In the genomic region with DNA sequence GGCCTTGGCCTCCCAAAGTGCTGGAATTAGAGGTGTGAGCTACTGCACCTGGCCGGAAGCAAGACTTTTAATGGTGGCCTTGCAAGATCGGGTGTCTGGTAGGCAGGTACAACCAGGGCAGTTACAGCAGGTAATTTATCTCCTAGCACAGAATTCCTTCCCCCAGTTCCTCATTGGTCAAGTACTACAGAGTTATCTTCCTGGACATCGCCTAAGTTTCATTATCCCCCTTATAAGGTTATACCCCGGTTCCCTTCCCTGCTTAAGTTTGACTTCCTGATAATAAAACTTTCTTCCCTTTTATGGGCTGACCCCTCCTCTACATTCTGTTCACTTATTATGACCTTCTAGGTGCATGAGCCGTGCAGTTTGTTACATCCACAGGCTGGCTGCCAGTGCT, we compare ENCODE assay signal across 32 cellular contexts. TPM values are rescaled to one million over a fixed set of nuclear protein-coding genes. Genes with fewer than 3 reads are reported as not detected.
A peak's percentile ranks its signal among the peaks of the same experiment; 100 is the strongest.
DNase-seq lines count a peak whose midpoint lies in the region; ATAC-seq, FAIRE-seq and TF ChIP-seq lines count a peak whose summit lies in the region.
"Had no signal": no experiment of that assay in that cellular context is flagged by ENCODE, and none has a peak within 500 bp of the region (broad histone marks: within the 10 kb centered on the region; RNA-seq: fewer than 3 reads in every experiment).

No MANE protein-coding gene starts in this region.

- TF ChIP-seq CTCF in DND-41 (IDR thresholded peaks at IDR 0.05; ENCODE audit: borderline replicate concordance, extremely low read depth, low read length, poor library complexity, severe bottlenecking) (no peak), K562 (IDR thresholded peaks at IDR 0.05 in 2 of 3, conservative IDR thresholded peaks at IDR 0.05 in 1 of 3; ENCODE audit: insufficient read depth in 2 of 3, low read depth in 1 of 3, low read length in 3 of 3) (no peak), neural crest cell (conservative IDR thresholded peaks at IDR 0.05) (no peak), WERI-Rb-1 (IDR thresholded peaks at IDR 0.05; ENCODE audit: low read depth, low read length) (no peak)

- H3K36me3 ChIP-seq in DND-41 (ENCODE audit: insufficient read depth, low read length): no peaks in the 10 kb centered on the region
- no peaks in the 10 kb centered on the region for H3K36me3 ChIP-seq in K562 (ENCODE audit: control insufficient read depth, insufficient read depth, low read length)
- H3K36me3 ChIP-seq in WERI-Rb-1: no peaks in the 10 kb centered on the region
- H3K36me3 ChIP-seq: SJCRH30 had no signal

- POLR2A ChIA-PET in K562 (lab: Yijun Ruan, JAX): no interaction called here

- in situ Hi-C loops in K562 (cut with MboI): no loop called here

- no peaks in the 10 kb centered on the region for H4K20me1 ChIP-seq in DND-41 (ENCODE audit: insufficient read depth, low read length)
- H4K20me1 ChIP-seq in K562 (replicated peaks; ENCODE audit: control insufficient read depth, insufficient read depth, low read length): no peaks in the 10 kb centered on the region

- no peak for FAIRE-seq in K562 (lab: Jason Lieb, UNC)
- FAIRE-seq: G401.6, HepG2 had no signal

- TF ChIP-seq POLR2A in K562 (conservative IDR thresholded peaks at IDR 0.05): no peak

- H3K9me3 ChIP-seq in DND-41 (ENCODE audit: insufficient read depth, low read length, severe bottlenecking) (peaks cover 10% of the 10 kb centered on the region), K562 (replicated peaks; ENCODE audit: control insufficient read depth, insufficient read depth, low read depth, low read length) (peaks cover 5% of the 10 kb centered on the region), WERI-Rb-1 (ENCODE audit: severe bottlenecking) (peaks cover 12% of the 10 kb centered on the region)
- H3K9me3 ChIP-seq: SJCRH30 had no signal

- TF ChIP-seq RAD21 in K562 (CRISPR knock-in tag; conservative IDR thresholded peaks at IDR 0.05 in 1 of 2, IDR thresholded peaks at IDR 0.05 in 1 of 2): no peak

- H3K27ac ChIP-seq in DND-41 (ENCODE audit: low read length) (peak overlapping the region; percentile 96), K562 (ENCODE audit: extremely low read depth, low read depth, low read length) (no peak overlapping the region), WERI-Rb-1 (no peak overlapping the region)
- H3K27ac ChIP-seq: GM23248, PC-9, SJCRH30 had no signal

- DNase-seq in NCI-H510A treated with DMSO at 0.1 percent for 48 hours (lab: John Stamatoyannopoulos, UW) (peak; percentile 4), NCI-H510A (lab: John Stamatoyannopoulos, UW) (no peak), DND-41 (no peak), K562 (ENCODE audit: extremely low read depth in 1 of 4, low spot score in 3 of 4) (no peak), neural crest cell (ENCODE audit: low read depth, low spot score) (no peak), NCI-H1694 treated with DMSO at 0.1 percent for 48 hours (lab: John Stamatoyannopoulos, UW) (no peak), WERI-Rb-1 (no peak)
- DNase-seq: Calu3; GM23248; H9; HFFc6; Kasumi-1; NCI-H1092 treated with DMSO at 0.1 percent for 48 hours; NCI-H2081; NCI-H2171; NCI-H226; NCI-H524 treated with DMSO at 0.1 percent for 48 hours; NCI-H82; NK-92 treated with Interleukin-12 subunit alpha and Interleukin-12 subunit beta, amount 100 ng/mL, for 24 hours; PC-9; SJCRH30 had no signal

- no peak overlapping the region for H3K4me3 ChIP-seq in DND-41 (ENCODE audit: low read depth in 1 of 2, low read length in 2 of 2)
- H3K4me3 ChIP-seq in K562: no peak overlapping the region
- H3K4me3 ChIP-seq in WERI-Rb-1 (ENCODE audit: low read depth, low read length): no peak overlapping the region
- H3K4me3 ChIP-seq: GM23248, PC-9, SJCRH30 had no signal

- no peaks in the 10 kb centered on the region for H3K9me1 ChIP-seq in K562 (ENCODE audit: control insufficient read depth, insufficient read depth, low read length)

- H3K4me2 ChIP-seq in DND-41 (ENCODE audit: insufficient read depth, low read length): no peak overlapping the region
- H3K4me2 ChIP-seq in K562 (ENCODE audit: insufficient read depth, low read length): no peak overlapping the region
- H3K4me2 ChIP-seq: PC-9 had no signal

- CTCF ChIA-PET in K562 (lab: Yijun Ruan, JAX; ENCODE audit: low intra/inter-chr PET ratio): no interaction called here

- H3K9ac ChIP-seq in DND-41 (ENCODE audit: low read depth, low read length) (peak overlapping the region; percentile 61; the same call in 1 of the 2 replicates), K562 (ENCODE audit: insufficient read depth in 1 of 2, low read depth in 2 of 2, low read length in 2 of 2) (no peak overlapping the region)
- H3K9ac ChIP-seq: GM23248 had no signal

- H3K36me3 Mint-ChIP-seq in neural crest cell (ENCODE audit: low read depth): peaks cover 3% of the 10 kb centered on the region

- H2AFZ ChIP-seq in DND-41 (ENCODE audit: low read depth, low read length): no peak overlapping the region
- 0 out of 2 replicates have a peak overlapping the region, but pooled peaks have one; percentile 91 for H2AFZ ChIP-seq in K562 (ENCODE audit: low read depth, low read length)
- H2AFZ ChIP-seq: GM23248, PC-9 had no signal

- H3K4me1 Mint-ChIP-seq in neural crest cell: peaks cover 6% of the 10 kb centered on the region

- BruUV-seq in K562 (replicated peaks; lab: Mats Ljungman, UMichigan): no TSS peak

- intact Hi-C loops in K562 (cut with micrococcal nuclease): no loop called here

- WGBS in K562 (ENCODE audit: insufficient coverage, low coverage, missing lambda C conversion rate): 67% methylated on average over 5 of the region's 5 CpGs

- no peak for ATAC-seq in DND-41 (ENCODE audit: insufficient read depth, low read depth)
- ATAC-seq in K562: no peak
- ATAC-seq in GM21360 (IDR thresholded peaks at IDR 0.05; ENCODE audit: unreplicated experiment): no peak
- ATAC-seq: HepG2, Right ventricle myocardium inferior, SK-N-SH treated with all-trans-retinoic acid at 6 μM for 48 hours had no signal

- H3K4me3 Mint-ChIP-seq in neural crest cell: no peak overlapping the region
- H3K4me3 Mint-ChIP-seq: HFFc6 had no signal

- H3K27ac Mint-ChIP-seq in neural crest cell (ENCODE audit: unreplicated experiment): peak overlapping the region; percentile 64
- H3K27ac Mint-ChIP-seq: H9, HFFc6 had no signal

- H3K4me1 ChIP-seq in DND-41 (ENCODE audit: insufficient read depth, low read length) (peaks cover 38% of the 10 kb centered on the region), K562 (replicated peaks in 1 of 2; ENCODE audit: control insufficient read depth in 2 of 2, insufficient read depth in 2 of 2, low read length in 2 of 2) (peaks cover 15 to 23% of the 10 kb centered on the region in 2 experiments; a peak in 4 of 5 replicates)
- H3K4me1 ChIP-seq: SJCRH30 had no signal

- no peak for TF ChIP-seq EP300 in K562 (IDR thresholded peaks at IDR 0.05; ENCODE audit: low read length)

- peaks cover 11% of the 10 kb centered on the region for H3K27me3 Mint-ChIP-seq in neural crest cell (ENCODE audit: low read depth)

- H3K79me2 ChIP-seq in DND-41 (ENCODE audit: insufficient read depth, low read length): no peaks in the 10 kb centered on the region
- no peaks in the 10 kb centered on the region for H3K79me2 ChIP-seq in K562 (ENCODE audit: control insufficient read depth, insufficient read depth, low read length)

- H3K9me3 Mint-ChIP-seq in neural crest cell: peaks cover 6% of the 10 kb centered on the region

- H3K27me3 ChIP-seq in DND-41 (ENCODE audit: insufficient read depth, low read length, poor library complexity) (no peaks in the 10 kb centered on the region), K562 (ENCODE audit: control insufficient read depth in 2 of 2, insufficient read depth in 2 of 2, low read length in 2 of 2) (no peaks in the 10 kb centered on the region), WERI-Rb-1 (ENCODE audit: insufficient read depth, low read depth, severe bottlenecking) (peaks cover 25% of the 10 kb centered on the region)

TF ChIP-seq in K562, 482 proteins besides CTCF, POLR2A, EP300 and RAD21 (continues in another document):
- no peak for TF ChIP-seq POLR2G (IDR thresholded peaks at IDR 0.05; ENCODE audit: low read depth, low read length)

RNA-seq across cellular contexts. Expression of a gene that starts 19.0 kb away (rescaled TPM):
- not detected in 2 replicates for total RNA-seq in K562 (2011; cell fraction: chromatin; rRNA removed; ENCODE audit: low replicate concordance)
- not detected in 2 replicates for total RNA-seq in K562 (2011; cell fraction: nucleolus; rRNA removed)
- total RNA-seq in K562 (2011; cell fraction: nucleoplasm; rRNA removed): not detected in 2 replicates
- total RNA-seq in K562 (2014; rRNA removed) (not detected in 2 replicates), K562 (2014; rRNA removed; fragmentation: Illumina TruSeq; extraction: Trizol) (not detected in 2 replicates), K562 (2015; rRNA removed; fragmentation: Illumina TruSeq; extraction: Trizol) (not detected in 2 replicates), K562 (2021) (not detected in 2 replicates), neural crest cell (not detected in 2 replicates)
- polyA plus RNA-seq in K562 (2011; rRNA removed) (0.05 TPM in 1 of 2 replicates, not detected in the other), K562 (2014; fragmentation: Illumina TruSeq; extraction: Trizol) (not detected in 2 replicates), K562 (2014; fragmentation: Nextera tagmentation; extraction: Ambion mirVana) (not detected), K562 (2014; rRNA removed) (not detected in 2 replicates)
- 0.12 TPM in 1 of 2 replicates, not detected in the other for polyA plus RNA-seq in K562 (2011; cell fraction: cytosol; rRNA removed)
- polyA plus RNA-seq in K562 (2011; cell fraction: nucleus; rRNA removed): 0.13 TPM in 1 of 2 replicates, not detected in the other
- 0.11 TPM in 1 of 2 replicates, not detected in the other for polyA plus RNA-seq in K562 (2012)
- polyA minus RNA-seq in K562 (2011; rRNA and poly(A)+ RNA removed): not detected in 2 replicates
- polyA minus RNA-seq in K562 (2011; cell fraction: cytosol; rRNA and poly(A)+ RNA removed): not detected in 2 replicates
- polyA minus RNA-seq in K562 (2011; cell fraction: nucleus; rRNA and poly(A)+ RNA removed): not detected in 2 replicates
- total RNA-seq: A172, Calu3, Daoy, GM23248, H9, HFFc6, HT1080, M059J, PC-9, Right ventricle myocardium inferior, RPMI7951, SJCRH30 had no signal
- polyA plus RNA-seq: BJ, GM23248 had no signal

RNA-seq across cellular contexts. Expression of a gene that starts 24.8 kb away (rescaled TPM):
- total RNA-seq in K562 (2011; cell fraction: chromatin; rRNA removed; ENCODE audit: low replicate concordance): not detected in 2 replicates
- not detected in 2 replicates for total RNA-seq in K562 (2011; cell fraction: nucleolus; rRNA removed)
- not detected in 2 replicates for total RNA-seq in K562 (2011; cell fraction: nucleoplasm; rRNA removed)
- total RNA-seq in K562 (2014; rRNA removed): not detected in 2 replicates
- not detected in 2 replicates for total RNA-seq in K562 (2014; rRNA removed; fragmentation: Illumina TruSeq; extraction: Trizol)
- total RNA-seq in K562 (2015; rRNA removed; fragmentation: Illumina TruSeq; extraction: Trizol): not detected in 2 replicates
- total RNA-seq in K562 (2021): 0.07 and 0.18 TPM in 2 replicates
- polyA plus RNA-seq in K562 (2011; rRNA removed): not detected in 2 replicates
- polyA plus RNA-seq in K562 (2011; cell fraction: cytosol; rRNA removed): not detected in 2 replicates
- polyA plus RNA-seq in K562 (2011; cell fraction: nucleus; rRNA removed): not detected in 2 replicates
- not detected in 2 replicates for polyA plus RNA-seq in K562 (2012)
- polyA plus RNA-seq in K562 (2014; fragmentation: Illumina TruSeq; extraction: Trizol): not detected in 2 replicates
- under 1 TPM in 1 of 2 experiments, not detected in 1; 0.08 TPM for polyA plus RNA-seq in K562 (2014; fragmentation: Nextera tagmentation; extraction: Ambion mirVana)
- not detected in 2 replicates for polyA plus RNA-seq in K562 (2014; rRNA removed)
- polyA minus RNA-seq in K562 (2011; rRNA and poly(A)+ RNA removed): not detected in 2 replicates
- polyA minus RNA-seq in K562 (2011; cell fraction: cytosol; rRNA and poly(A)+ RNA removed): not detected in 2 replicates
- polyA minus RNA-seq in K562 (2011; cell fraction: nucleus; rRNA and poly(A)+ RNA removed): not detected in 2 replicates
- not detected in 2 replicates for total RNA-seq in neural crest cell
- total RNA-seq: A172, Calu3, GM23248, H9, HFFc6, PC-9, Right ventricle myocardium inferior, RPMI7951, SJCRH30 had no signal
- polyA plus RNA-seq: BJ, GM23248 had no signal
